Comparison of ENCODE assay signal across 19 cellular contexts in genomic region chr1:167800241-167800640, GRCh38.
"Had no signal": no experiment of that assay in that cellular context is flagged by ENCODE, and none has a peak within 500 bp of the region (broad histone marks: within the 10 kb centered on the region; RNA-seq: fewer than 3 reads in every experiment).

No MANE protein-coding gene starts in this region.

- H3K4me3 ChIP-seq: esophagus squamous epithelium, lower lobe of right lung, neural progenitor cell, tibial artery had no signal

- H3K36me3 Mint-ChIP-seq: activated naive CD8-positive, alpha-beta T cell treated with anti-CD3 and anti-CD28 coated beads, Interleukin-2, amount 10 ng/mL, durations not matched to agents 7 days and 5 days; stimulated activated naive B cell treated with anti-CD40 and anti-IgM and Interleukin-4, amounts not matched to agents 10 μg/mL and 1 μg/mL and 100 μg/mL, for 72 hours had no signal

- H3K27ac Mint-ChIP-seq: activated naive CD8-positive, alpha-beta T cell treated with anti-CD3 and anti-CD28 coated beads, Interleukin-2, amount 10 ng/mL, durations not matched to agents 7 days and 5 days; neural progenitor cell; stimulated activated naive B cell treated with anti-CD40 and anti-IgM and Interleukin-4, amounts not matched to agents 10 μg/mL and 1 μg/mL and 100 μg/mL, for 72 hours had no signal

- DNase-seq: activated CD4-positive, alpha-beta T cell treated with anti-CD3 and anti-CD28 coated beads for 1 hour; activated CD4-positive, alpha-beta T cell treated with anti-CD3 and anti-CD28 coated beads, Interleukin-2, amount 50 U/mL, for 4 hours; activated naive CD4-positive, alpha-beta T cell; activated naive CD8-positive, alpha-beta T cell treated with anti-CD3 and anti-CD28 coated beads, Interleukin-2, amount 10 ng/mL, durations not matched to agents 7 days and 5 days; activated T-cell treated with anti-CD3 and anti-CD28 coated beads for 4 hours; anterior cingulate cortex; brain microvascular endothelial cell; cortex of kidney; effector CD4-positive, alpha-beta T cell; esophagus squamous epithelium; glutamatergic neuron; lower lobe of right lung; retina; stimulated activated CD4-positive, alpha-beta T cell treated with anti-CD3 and anti-CD28 coated beads, Interleukin-4, amount 100 ng/mL, for 1 hour; stimulated activated naive B cell treated with anti-CD40 and anti-IgM and Interleukin-4, amounts not matched to agents 10 μg/mL and 1 μg/mL and 100 μg/mL, for 72 hours; tibial artery had no signal

- H3K36me3 ChIP-seq: brain microvascular endothelial cell, esophagus squamous epithelium, lower lobe of right lung, neural progenitor cell, tibial artery had no signal

- H2AFZ ChIP-seq: neural progenitor cell, parathyroid adenoma had no signal

- H3K27ac ChIP-seq: brain microvascular endothelial cell, foreskin keratinocyte, lower lobe of right lung, neural progenitor cell, parathyroid adenoma, tibial artery had no signal

- H3K4me2 ChIP-seq: neural progenitor cell had no signal

- H3K27me3 ChIP-seq: brain microvascular endothelial cell, esophagus squamous epithelium, foreskin keratinocyte, neural progenitor cell, tibial artery had no signal

- H3K27me3 Mint-ChIP-seq: activated naive CD8-positive, alpha-beta T cell treated with anti-CD3 and anti-CD28 coated beads, Interleukin-2, amount 10 ng/mL, durations not matched to agents 7 days and 5 days; stimulated activated naive B cell treated with anti-CD40 and anti-IgM and Interleukin-4, amounts not matched to agents 10 μg/mL and 1 μg/mL and 100 μg/mL, for 72 hours had no signal

- H3K4me1 ChIP-seq: parathyroid adenoma had no signal

- H3K4me3 Mint-ChIP-seq: activated naive CD8-positive, alpha-beta T cell treated with anti-CD3 and anti-CD28 coated beads, Interleukin-2, amount 10 ng/mL, durations not matched to agents 7 days and 5 days; neural progenitor cell; stimulated activated naive B cell treated with anti-CD40 and anti-IgM and Interleukin-4, amounts not matched to agents 10 μg/mL and 1 μg/mL and 100 μg/mL, for 72 hours had no signal

- ATAC-seq: lower lobe of right lung; stimulated activated naive B cell treated with anti-CD40 and anti-IgM and Interleukin-4, amounts not matched to agents 10 μg/mL and 1 μg/mL and 100 μg/mL, for 72 hours had no signal

- H3K9me3 Mint-ChIP-seq: activated naive CD8-positive, alpha-beta T cell treated with anti-CD3 and anti-CD28 coated beads, Interleukin-2, amount 10 ng/mL, durations not matched to agents 7 days and 5 days; stimulated activated naive B cell treated with anti-CD40 and anti-IgM and Interleukin-4, amounts not matched to agents 10 μg/mL and 1 μg/mL and 100 μg/mL, for 72 hours had no signal

- H3K79me2 ChIP-seq: parathyroid adenoma had no signal
